1 cellular context compared by ENCODE assay signal in the genomic region with DNA sequence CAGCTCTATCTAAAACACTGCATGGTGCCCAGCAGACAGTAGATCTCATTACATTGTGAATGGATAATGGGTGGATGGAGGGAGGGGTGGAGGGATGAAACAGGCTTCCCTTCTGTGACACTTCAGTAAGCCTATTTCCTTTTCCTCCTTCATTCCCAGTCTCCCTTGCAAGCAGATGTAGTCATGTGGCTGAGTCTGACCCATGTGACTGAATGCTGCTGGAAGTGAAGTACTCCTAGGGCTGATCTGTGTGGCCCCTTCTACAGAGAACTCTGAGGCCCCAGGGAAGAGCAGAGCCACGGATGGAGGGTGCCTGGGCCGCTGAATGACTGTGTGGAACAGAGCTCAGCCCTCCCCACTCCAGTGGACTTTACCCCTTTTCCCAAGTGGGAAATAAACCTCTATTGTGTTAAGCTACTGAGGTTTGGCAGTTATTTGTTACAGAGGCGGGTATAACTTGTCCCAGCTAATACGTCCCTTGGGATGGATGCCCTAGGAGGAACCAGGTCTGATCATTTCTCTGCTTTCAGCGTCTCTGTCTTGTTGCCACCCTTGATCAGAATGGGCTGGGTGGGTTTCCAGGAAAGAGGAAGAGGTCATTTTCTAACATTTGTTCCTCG.
A peak's percentile ranks its signal among the peaks of the same experiment; 100 is the strongest.
TF ChIP-seq lines count a peak whose summit lies in the region.

No MANE protein-coding gene starts in this region.

TF ChIP-seq in HepG2, 621 proteins besides CTCF, POLR2A, EP300 and RAD21 (continued from another document):
- TF ChIP-seq PATZ1 (CRISPR knock-in tag; IDR thresholded peaks at IDR 0.05) (peak; percentile 35; the same call in 1 of the 2 replicates), ZNF280D (CRISPR knock-in tag; IDR thresholded peaks at IDR 0.05) (0 out of 2 replicates have a peak, but pooled peaks have one; percentile 18), ZC3H13 (CRISPR knock-in tag; IDR thresholded peaks at IDR 0.05) (no peak), THAP9 (CRISPR knock-in tag; IDR thresholded peaks at IDR 0.05; ENCODE audit: borderline replicate concordance) (no peak), HNF4G (IDR thresholded peaks at IDR 0.05; ENCODE audit: borderline replicate concordance, low read depth, low read length) (peak; percentile 34; the same call in 1 of the 2 replicates), HNF4G (CRISPR knock-in tag; IDR thresholded peaks at IDR 0.05; ENCODE audit: borderline replicate concordance, low read depth) (no peak; the same call in 1 of the 2 replicates), POLR2AphosphoS2 (IDR thresholded peaks at IDR 0.05; ENCODE audit: low read depth, low read length) (no peak), MAX (IDR thresholded peaks at IDR 0.05) (0 out of 2 replicates have a peak, but pooled peaks have one; percentile 14), ZNF333 (CRISPR knock-in tag; IDR thresholded peaks at IDR 0.05; ENCODE audit: borderline replicate concordance) (peak; percentile 49; the same call in 1 of the 2 replicates), ZNF101 (CRISPR knock-in tag; IDR thresholded peaks at IDR 0.05; ENCODE audit: borderline replicate concordance, low read depth) (no peak), PBX2 (CRISPR knock-in tag; IDR thresholded peaks at IDR 0.05) (peak; percentile 28; the same call in 1 of the 2 replicates), ZNF12 (CRISPR knock-in tag; IDR thresholded peaks at IDR 0.05) (peak; percentile 86), USF2 (IDR thresholded peaks at IDR 0.05; ENCODE audit: low read depth, low read length) (peak; percentile 49; the same call in 1 of the 2 replicates), USF2 (CRISPR knock-in tag; IDR thresholded peaks at IDR 0.05; ENCODE audit: borderline replicate concordance) (no peak), NR2F2 (IDR thresholded peaks at IDR 0.05; ENCODE audit: borderline replicate concordance, low read depth) (no peak), ZFY (CRISPR knock-in tag; IDR thresholded peaks at IDR 0.05) (0 out of 2 replicates have a peak, but pooled peaks have one; percentile 0), ZNF564 (CRISPR knock-in tag; IDR thresholded peaks at IDR 0.05) (0 out of 2 replicates have a peak, but pooled peaks have one; percentile 31), ZNF143 (CRISPR knock-in tag; IDR thresholded peaks at IDR 0.05) (peak; percentile 50; the same call in 1 of the 2 replicates), ZNF883 (CRISPR knock-in tag; IDR thresholded peaks at IDR 0.05; ENCODE audit: not compliant biosample characterization) (no peak), ZNF574 (CRISPR knock-in tag; IDR thresholded peaks at IDR 0.05) (0 out of 2 replicates have a peak, but pooled peaks have one; percentile 5), ZNF383 (CRISPR knock-in tag; IDR thresholded peaks at IDR 0.05; ENCODE audit: borderline replicate concordance) (peak; percentile 100), RARG (CRISPR knock-in tag; IDR thresholded peaks at IDR 0.05; ENCODE audit: low read depth) (no peak), RAD51 (IDR thresholded peaks at IDR 0.05; ENCODE audit: borderline replicate concordance) (0 out of 2 replicates have a peak, but pooled peaks have one; percentile 37), YEATS2 (CRISPR knock-in tag; IDR thresholded peaks at IDR 0.05; ENCODE audit: borderline replicate concordance) (no peak), NR2F6 (IDR thresholded peaks at IDR 0.05) (no peak), NR2F6 (CRISPR knock-in tag; IDR thresholded peaks at IDR 0.05) (peak; percentile 27; the same call in 1 of the 2 replicates), MXD4 (CRISPR knock-in tag; IDR thresholded peaks at IDR 0.05) (0 out of 2 replicates have a peak, but pooled peaks have one; percentile 19), CCDC6 (CRISPR knock-in tag; IDR thresholded peaks at IDR 0.05) (0 out of 2 replicates have a peak, but pooled peaks have one; percentile 37), ZNF746 (CRISPR knock-in tag; IDR thresholded peaks at IDR 0.05) (no peak), NAIF1 (CRISPR knock-in tag; IDR thresholded peaks at IDR 0.05; ENCODE audit: borderline replicate concordance) (no peak), SPEN (CRISPR knock-in tag; IDR thresholded peaks at IDR 0.05; ENCODE audit: low read depth) (0 out of 2 replicates have a peak, but pooled peaks have one; percentile 14), ZSCAN31 (CRISPR knock-in tag; IDR thresholded peaks at IDR 0.05; ENCODE audit: low read depth) (no peak), SETDB1 (CRISPR knock-in tag; IDR thresholded peaks at IDR 0.05; ENCODE audit: borderline replicate concordance) (peak; percentile 66; the same call in 1 of the 2 replicates), ZNF850 (CRISPR knock-in tag; conservative IDR thresholded peaks at IDR 0.05) (no peak), RFXANK (CRISPR knock-in tag; IDR thresholded peaks at IDR 0.05) (no peak), ETV5 (CRISPR knock-in tag; IDR thresholded peaks at IDR 0.05; ENCODE audit: borderline replicate concordance) (no peak), ZNF232 (CRISPR knock-in tag; IDR thresholded peaks at IDR 0.05; ENCODE audit: borderline replicate concordance) (0 out of 2 replicates have a peak, but pooled peaks have one; percentile 23), YY1 (IDR thresholded peaks at IDR 0.05; ENCODE audit: insufficient read depth, insufficient replicate concordance, low read depth, low read length) (no peak)
- TF ChIP-seq, protein P1, sequence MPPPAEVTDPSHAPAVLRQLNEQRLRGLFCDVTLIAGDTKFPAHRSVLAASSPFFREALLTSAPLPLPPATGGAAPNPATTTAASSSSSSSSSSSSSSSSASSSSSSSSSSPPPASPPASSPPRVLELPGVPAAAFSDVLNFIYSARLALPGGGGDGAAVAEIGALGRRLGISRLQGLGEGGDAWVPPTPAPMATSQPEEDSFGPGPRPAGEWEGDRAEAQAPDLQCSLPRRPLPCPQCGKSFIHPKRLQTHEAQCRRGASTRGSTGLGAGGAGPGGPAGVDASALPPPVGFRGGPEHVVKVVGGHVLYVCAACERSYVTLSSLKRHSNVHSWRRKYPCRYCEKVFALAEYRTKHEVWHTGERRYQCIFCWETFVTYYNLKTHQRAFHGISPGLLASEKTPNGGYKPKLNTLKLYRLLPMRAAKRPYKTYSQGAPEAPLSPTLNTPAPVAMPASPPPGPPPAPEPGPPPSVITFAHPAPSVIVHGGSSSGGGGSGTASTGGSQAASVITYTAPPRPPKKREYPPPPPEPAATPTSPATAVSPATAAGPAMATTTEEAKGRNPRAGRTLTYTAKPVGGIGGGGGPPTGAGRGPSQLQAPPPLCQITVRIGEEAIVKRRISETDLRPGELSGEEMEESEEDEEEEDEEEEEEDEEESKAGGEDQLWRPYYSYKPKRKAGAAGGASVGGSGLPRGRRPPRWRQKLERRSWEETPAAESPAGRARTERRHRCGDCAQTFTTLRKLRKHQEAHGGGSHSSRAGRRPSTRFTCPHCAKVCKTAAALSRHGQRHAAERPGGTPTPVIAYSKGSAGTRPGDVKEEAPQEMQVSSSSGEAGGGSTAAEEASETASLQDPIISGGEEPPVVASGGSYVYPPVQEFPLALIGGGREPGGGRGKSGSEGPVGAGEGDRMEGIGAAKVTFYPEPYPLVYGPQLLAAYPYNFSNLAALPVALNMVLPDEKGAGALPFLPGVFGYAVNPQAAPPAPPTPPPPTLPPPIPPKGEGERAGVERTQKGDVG (CRISPR knock-in tag; IDR thresholded peaks at IDR 0.05; ENCODE audit: borderline replicate concordance), result no peak
